Comparison of ENCODE assay signal across 8 cellular contexts in the genomic region with DNA sequence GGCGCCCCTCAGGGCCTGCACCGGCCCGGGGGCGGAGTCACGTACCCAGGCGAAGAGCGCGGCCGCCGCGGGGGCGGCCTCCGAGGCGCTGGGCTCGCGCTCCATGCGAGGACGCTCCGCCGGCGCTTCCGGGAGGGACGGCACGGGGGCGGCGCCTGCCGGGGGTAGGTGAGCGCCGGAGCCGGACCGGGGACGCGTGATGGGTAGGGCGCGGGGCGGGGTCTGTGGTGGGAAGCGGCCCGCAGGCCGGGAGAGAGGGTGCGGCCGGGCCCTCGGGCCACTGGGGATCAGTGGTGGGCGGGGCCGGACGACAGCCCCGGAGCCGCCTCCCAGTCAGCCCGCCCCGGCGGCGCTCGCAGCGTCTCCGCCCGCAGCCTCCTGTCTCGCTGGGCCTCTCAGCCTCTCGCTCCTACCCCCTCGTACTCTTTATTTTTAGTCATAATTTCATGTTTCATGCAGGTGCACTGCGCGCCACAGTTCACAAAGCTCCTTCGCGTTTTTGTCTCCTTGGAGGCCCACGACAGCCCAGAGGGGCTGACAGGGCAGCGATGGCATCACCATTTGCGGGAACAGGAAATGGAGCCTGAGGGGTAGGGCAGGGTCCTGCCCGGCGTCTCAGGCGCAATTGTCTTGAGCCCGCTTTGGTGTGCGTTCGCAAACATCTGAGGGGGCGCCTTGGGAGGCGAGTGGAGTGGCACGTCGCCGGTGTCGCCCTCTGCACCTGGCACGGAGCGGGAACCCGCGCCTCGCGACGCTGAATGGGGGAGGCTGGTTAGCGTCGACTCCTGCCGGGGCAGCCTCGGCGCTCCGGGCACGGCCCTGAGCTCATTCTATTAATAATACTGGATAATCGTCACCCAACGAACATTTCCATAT. TPM values are rescaled to one million over a fixed set of nuclear protein-coding genes. Genes with fewer than 3 reads are reported as not detected.
A peak's percentile ranks its signal among the peaks of the same experiment; 100 is the strongest.
DNase-seq lines count a peak whose midpoint lies in the region; ATAC-seq and TF ChIP-seq lines count a peak whose summit lies in the region.

Gene SERGEF, minus strand, starts transcription at position 142 of the 876 bp plus-strand sequence. Its CDS starts 37 bp downstream, at position 105.

- peaks cover 0 to 13% of the 10 kb centered on the region in 2 experiments; a peak in 1 of 4 replicates for H3K4me1 ChIP-seq in SK-N-SH (ENCODE audit: control insufficient read depth in 1 of 2, insufficient read depth in 2 of 2, low read depth in 1 of 2, low read length in 1 of 2)
- H3K4me1 ChIP-seq in thymus (ENCODE audit: control insufficient read depth, insufficient read depth, low read length) = peaks cover 7% of the 10 kb centered on the region

- CTCF ChIA-PET in GM10248 (lab: Yijun Ruan, JAX) = interaction anchor here (0.6 to 1.4 kb wide), 8 partner anchors 10 to 255 kb away, joined by 3 to 5 read pairs (median 3); partner anchors contain the start of gene SAAL1
- CTCF ChIA-PET in SK-N-SH (lab: Yijun Ruan, JAX) = interaction anchor here (0.6 to 3.4 kb wide), 12 partner anchors 10 to 491 kb away, joined by 3 to 12 read pairs (median 3); partner anchors contain the start of gene SAAL1

- H3K79me2 ChIP-seq in SK-N-SH (ENCODE audit: insufficient read depth) = peaks cover 3% of the 10 kb centered on the region; the same call in 1 of the 2 replicates

- no peak for TF ChIP-seq CTCF in GM10248 (IDR thresholded peaks at IDR 0.05; ENCODE audit: control extremely low read depth, extremely low read depth, low read depth, missing control alignments)
- no peak for TF ChIP-seq CTCF in SK-N-SH (IDR thresholded peaks at IDR 0.05)
- TF ChIP-seq CTCF in glutamatergic neuron (IDR thresholded peaks at IDR 0.05; ENCODE audit: partially characterized antibody, unreplicated experiment) = no peak
- peak; percentile 28 for TF ChIP-seq CTCF in osteocyte (IDR thresholded peaks at IDR 0.05)

- H3K9me2 ChIP-seq in SK-N-SH = no peaks in the 10 kb centered on the region

- H3F3A ChIP-seq in SK-N-SH (replicated peaks; ENCODE audit: insufficient read depth) = peaks cover 5% of the 10 kb centered on the region

- H3K27ac Mint-ChIP-seq in glutamatergic neuron (ENCODE audit: unreplicated experiment) = peak within 1 kb of the TSS; percentile 93
- H3K27ac Mint-ChIP-seq in osteocyte (ENCODE audit: unreplicated experiment) = peak within 1 kb of the TSS; percentile 73

- H3K27ac ChIP-seq in SK-N-SH (ENCODE audit: low read depth in 2 of 2, low read length in 1 of 2) (peak within 1 kb of the TSS in 1 of 2 experiments; percentile 73; a peak in 2 of 4 replicates), thymus (ENCODE audit: low read depth) (peak within 1 kb of the TSS; percentile 94)

- no peaks in the 10 kb centered on the region for H3K36me3 ChIP-seq in SK-N-SH (replicated peaks in 1 of 2; ENCODE audit: control insufficient read depth in 1 of 2, insufficient read depth in 2 of 2, low read length in 1 of 2)
- H3K36me3 ChIP-seq in thymus (ENCODE audit: control insufficient read depth, insufficient read depth) = no peaks in the 10 kb centered on the region

- peak within 1 kb of the TSS; percentile 85 to 96 for H3K4me3 ChIP-seq in SK-N-SH (ENCODE audit: low read depth in 2 of 2, low read length in 1 of 2)
- H3K4me3 ChIP-seq in thymus (ENCODE audit: low read length) = peak within 1 kb of the TSS; percentile 83

- peak within 1 kb of the TSS; percentile 98 for H3K4me2 ChIP-seq in SK-N-SH

- peaks cover 6% of the 10 kb centered on the region for H3K9me3 Mint-ChIP-seq in glutamatergic neuron (ENCODE audit: unreplicated experiment)
- H3K9me3 Mint-ChIP-seq in osteocyte (ENCODE audit: unreplicated experiment) = no peaks in the 10 kb centered on the region

- H3K36me3 Mint-ChIP-seq in glutamatergic neuron (ENCODE audit: unreplicated experiment) (no peaks in the 10 kb centered on the region), osteocyte (ENCODE audit: unreplicated experiment) (no peaks in the 10 kb centered on the region)

- DNase-seq in GM10248 (ENCODE audit: extremely low spot score) (peak; percentile 98), NCI-H1092 (lab: John Stamatoyannopoulos, UW) (peak; percentile 86), SK-N-SH (peak; percentile 94), glutamatergic neuron (peak; percentile 93), osteocyte (ENCODE audit: extremely low spot score, unreplicated experiment) (peak; percentile 93)
- DNase-seq in activated naive CD4-positive, alpha-beta T cell treated with anti-CD3 and anti-CD28 coated beads, Interleukin-2, amount 50 U/mL, for 16 hours = peak; percentile 89

- H3K27me3 ChIP-seq in SK-N-SH (ENCODE audit: insufficient read depth) = no peaks in the 10 kb centered on the region
- H3K27me3 ChIP-seq in thymus (ENCODE audit: control insufficient read depth, insufficient read depth) = no peaks in the 10 kb centered on the region

- peak within 1 kb of the TSS; percentile 100 for H3K4me3 Mint-ChIP-seq in glutamatergic neuron (ENCODE audit: unreplicated experiment)
- H3K4me3 Mint-ChIP-seq in osteocyte (ENCODE audit: unreplicated experiment) = peak within 1 kb of the TSS; percentile 98

- H3K9me3 ChIP-seq in SK-N-SH = no peaks in the 10 kb centered on the region
- H3K9me3 ChIP-seq in thymus (ENCODE audit: control insufficient read depth) = no peaks in the 10 kb centered on the region

- H3K27me3 Mint-ChIP-seq in glutamatergic neuron (ENCODE audit: unreplicated experiment) (peaks cover 7% of the 10 kb centered on the region), osteocyte (ENCODE audit: unreplicated experiment) (peaks cover 21% of the 10 kb centered on the region)

- peak; percentile 94 for ATAC-seq in HG02610 (IDR thresholded peaks at IDR 0.05; ENCODE audit: unreplicated experiment)

- H4K20me1 ChIP-seq in SK-N-SH (ENCODE audit: insufficient read depth) = no peaks in the 10 kb centered on the region

- peak within 1 kb of the TSS; percentile 53 for H3K9ac ChIP-seq in SK-N-SH

- POLR2A ChIA-PET in GM10248 (lab: Yijun Ruan, JAX) (no interaction called here), SK-N-SH (lab: Yijun Ruan, JAX) (interaction anchor here (0.6 kb wide), 1 partner anchor 10 kb away, joined by 3 read pairs; no protein-coding TSS in a partner anchor)

- H3K4me1 Mint-ChIP-seq in glutamatergic neuron (ENCODE audit: low read depth, unreplicated experiment) (peaks cover 18% of the 10 kb centered on the region), osteocyte (ENCODE audit: unreplicated experiment) (peaks cover 18% of the 10 kb centered on the region)

- peak within 1 kb of the TSS; percentile 97 for H2AFZ ChIP-seq in SK-N-SH (ENCODE audit: low read depth)

- TF ChIP-seq EP300 in SK-N-SH (IDR thresholded peaks at IDR 0.05; ENCODE audit: borderline replicate concordance in 1 of 2, low read depth in 1 of 2, low read length in 1 of 2) = no peak

- TF ChIP-seq RAD21 in SK-N-SH (IDR thresholded peaks at IDR 0.05; ENCODE audit: low read length) = no peak

- under 1% methylated on average over 43 of the region's 93 CpGs for WGBS in SK-N-SH (ENCODE audit: low lambda C conversion rate)
- under 1% methylated on average over 93 of the region's 93 CpGs for WGBS in thymus

TF ChIP-seq in SK-N-SH, 30 proteins besides CTCF, POLR2A, EP300 and RAD21:
- no peak for TF ChIP-seq USF2 (IDR thresholded peaks at IDR 0.05; ENCODE audit: borderline replicate concordance, low read depth, low read length)
- no peak for TF ChIP-seq JUND (IDR thresholded peaks at IDR 0.05)
- no peak for TF ChIP-seq CHD2 (IDR thresholded peaks at IDR 0.05; ENCODE audit: low read length, partially characterized antibody)
- no peak for TF ChIP-seq GABPA (IDR thresholded peaks at IDR 0.05; ENCODE audit: low read depth)
- TF ChIP-seq RCOR1 (IDR thresholded peaks at IDR 0.05; ENCODE audit: low read length) = no peak
- peak; percentile 22; the same call in 1 of the 2 replicates for TF ChIP-seq POLR2AphosphoS5 (IDR thresholded peaks at IDR 0.05; ENCODE audit: low read depth, low read length)
- no peak for TF ChIP-seq EZH2phosphoT487 (IDR thresholded peaks at IDR 0.05; ENCODE audit: borderline replicate concordance, low read depth)
- no peak for TF ChIP-seq FOXJ3 (CRISPR knock-in tag; IDR thresholded peaks at IDR 0.05)
- TF ChIP-seq ELF1 (IDR thresholded peaks at IDR 0.05) = peak; percentile 64
- peak; percentile 81 for TF ChIP-seq MXI1 (IDR thresholded peaks at IDR 0.05; ENCODE audit: low read depth, low read length)
- TF ChIP-seq, protein P1, sequence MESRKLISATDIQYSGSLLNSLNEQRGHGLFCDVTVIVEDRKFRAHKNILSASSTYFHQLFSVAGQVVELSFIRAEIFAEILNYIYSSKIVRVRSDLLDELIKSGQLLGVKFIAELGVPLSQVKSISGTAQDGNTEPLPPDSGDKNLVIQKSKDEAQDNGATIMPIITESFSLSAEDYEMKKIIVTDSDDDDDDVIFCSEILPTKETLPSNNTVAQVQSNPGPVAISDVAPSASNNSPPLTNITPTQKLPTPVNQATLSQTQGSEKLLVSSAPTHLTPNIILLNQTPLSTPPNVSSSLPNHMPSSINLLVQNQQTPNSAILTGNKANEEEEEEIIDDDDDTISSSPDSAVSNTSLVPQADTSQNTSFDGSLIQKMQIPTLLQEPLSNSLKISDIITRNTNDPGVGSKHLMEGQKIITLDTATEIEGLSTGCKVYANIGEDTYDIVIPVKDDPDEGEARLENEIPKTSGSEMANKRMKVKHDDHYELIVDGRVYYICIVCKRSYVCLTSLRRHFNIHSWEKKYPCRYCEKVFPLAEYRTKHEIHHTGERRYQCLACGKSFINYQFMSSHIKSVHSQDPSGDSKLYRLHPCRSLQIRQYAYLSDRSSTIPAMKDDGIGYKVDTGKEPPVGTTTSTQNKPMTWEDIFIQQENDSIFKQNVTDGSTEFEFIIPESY (IDR thresholded peaks at IDR 0.05; ENCODE audit: borderline replicate concordance, low read depth) = no peak
- peak; percentile 18; the same call in 1 of the 2 replicates for TF ChIP-seq MAX (IDR thresholded peaks at IDR 0.05; ENCODE audit: low read depth)
- TF ChIP-seq MEF2A (IDR thresholded peaks at IDR 0.05; ENCODE audit: borderline replicate concordance, low read depth) = no peak
- no peak for TF ChIP-seq TEAD4 (IDR thresholded peaks at IDR 0.05; ENCODE audit: borderline replicate concordance, insufficient read depth)

RNA-seq across cellular contexts. Expression of gene SERGEF, which starts in this region (rescaled TPM):
- polyA plus RNA-seq in SK-N-SH (2012; rRNA removed) (20.6 and 23.1 TPM in 2 replicates), thymus (84.2 TPM)
- 20.3 and 21.8 TPM in 2 replicates for polyA plus RNA-seq in SK-N-SH (2012; cell fraction: cytosol; rRNA removed)
- 19.8 and 23.7 TPM in 2 replicates for polyA plus RNA-seq in SK-N-SH (2012; cell fraction: nucleus; rRNA removed)
- total RNA-seq in glutamatergic neuron (ENCODE audit: unreplicated experiment) (42.5 TPM), osteocyte (24.0 and 27.1 TPM in 2 replicates)
